In genomic region chr1:213982814-213983588, GRCh38 we compare ENCODE assay signal across 1 cellular context.
TF ChIP-seq lines count a peak whose summit lies in the region.

No MANE protein-coding gene starts in this region.

TF ChIP-seq in H1, 55 proteins besides CTCF, POLR2A, EP300 and RAD21:
- no peak for TF ChIP-seq ATF2 (IDR thresholded peaks at IDR 0.05; ENCODE audit: low read length)
- no peak for TF ChIP-seq RXRA (IDR thresholded peaks at IDR 0.05; ENCODE audit: insufficient read depth, low read depth, low read length)
- peak; percentile 63 for TF ChIP-seq ASH2L (IDR thresholded peaks at IDR 0.05; ENCODE audit: low read length)
- no peak for TF ChIP-seq TCF12 (IDR thresholded peaks at IDR 0.05; ENCODE audit: low read depth, low read length)
- TF ChIP-seq SIX5 (IDR thresholded peaks at IDR 0.05; ENCODE audit: low read depth, low read length), result no peak
- TF ChIP-seq BCL11A (IDR thresholded peaks at IDR 0.05; ENCODE audit: low read depth in 2 of 2, low read length in 2 of 2), result no peak
- TF ChIP-seq BACH1 (IDR thresholded peaks at IDR 0.05; ENCODE audit: low read length), result no peak
- TF ChIP-seq POLR2AphosphoS5 (IDR thresholded peaks at IDR 0.05; ENCODE audit: low read depth, low read length), result no peak
- no peak for TF ChIP-seq HDAC6 (IDR thresholded peaks at IDR 0.05; ENCODE audit: low read depth, low read length)
- no peak for TF ChIP-seq SP1 (IDR thresholded peaks at IDR 0.05; ENCODE audit: low read depth, low read length)
- no peak for TF ChIP-seq YY1 (IDR thresholded peaks at IDR 0.05; ENCODE audit: low read depth, low read length)
- TF ChIP-seq CTBP2 (IDR thresholded peaks at IDR 0.05; ENCODE audit: borderline replicate concordance, insufficient read depth, insufficient read length, low read length), result peak; percentile 63
- TF ChIP-seq FOSL1 (IDR thresholded peaks at IDR 0.05; ENCODE audit: insufficient read depth, low read depth, low read length), result no peak
- no peak for TF ChIP-seq USF2 (IDR thresholded peaks at IDR 0.05; ENCODE audit: low read length)
- no peak for TF ChIP-seq GTF2F1 (IDR thresholded peaks at IDR 0.05; ENCODE audit: borderline replicate concordance, low read depth, low read length)
- no peak for TF ChIP-seq CREB1 (IDR thresholded peaks at IDR 0.05)
- TF ChIP-seq SP4 (IDR thresholded peaks at IDR 0.05; ENCODE audit: low read length), result no peak
- TF ChIP-seq JUND (IDR thresholded peaks at IDR 0.05; ENCODE audit: low read length), result no peak
- no peak for TF ChIP-seq TAF1 (IDR thresholded peaks at IDR 0.05; ENCODE audit: low read depth, low read length)
- TF ChIP-seq KDM4A (IDR thresholded peaks at IDR 0.05; ENCODE audit: low read depth, low read length, severe bottlenecking), result peak; percentile 94
- TF ChIP-seq BRCA1 (IDR thresholded peaks at IDR 0.05; ENCODE audit: low read depth, low read length), result no peak
- no peak for TF ChIP-seq TEAD4 (IDR thresholded peaks at IDR 0.05; ENCODE audit: low read depth, low read length)
- TF ChIP-seq PHF8 (conservative IDR thresholded peaks at IDR 0.05; ENCODE audit: low read depth, low read length), result 0 out of 2 replicates have a peak, but pooled peaks have one; percentile 16
- no peak for TF ChIP-seq CBX5 (IDR thresholded peaks at IDR 0.05; ENCODE audit: low read depth, low read length)
- no peak for TF ChIP-seq CHD1 (IDR thresholded peaks at IDR 0.05; ENCODE audit: low read depth, low read length)
- TF ChIP-seq, protein P1, sequence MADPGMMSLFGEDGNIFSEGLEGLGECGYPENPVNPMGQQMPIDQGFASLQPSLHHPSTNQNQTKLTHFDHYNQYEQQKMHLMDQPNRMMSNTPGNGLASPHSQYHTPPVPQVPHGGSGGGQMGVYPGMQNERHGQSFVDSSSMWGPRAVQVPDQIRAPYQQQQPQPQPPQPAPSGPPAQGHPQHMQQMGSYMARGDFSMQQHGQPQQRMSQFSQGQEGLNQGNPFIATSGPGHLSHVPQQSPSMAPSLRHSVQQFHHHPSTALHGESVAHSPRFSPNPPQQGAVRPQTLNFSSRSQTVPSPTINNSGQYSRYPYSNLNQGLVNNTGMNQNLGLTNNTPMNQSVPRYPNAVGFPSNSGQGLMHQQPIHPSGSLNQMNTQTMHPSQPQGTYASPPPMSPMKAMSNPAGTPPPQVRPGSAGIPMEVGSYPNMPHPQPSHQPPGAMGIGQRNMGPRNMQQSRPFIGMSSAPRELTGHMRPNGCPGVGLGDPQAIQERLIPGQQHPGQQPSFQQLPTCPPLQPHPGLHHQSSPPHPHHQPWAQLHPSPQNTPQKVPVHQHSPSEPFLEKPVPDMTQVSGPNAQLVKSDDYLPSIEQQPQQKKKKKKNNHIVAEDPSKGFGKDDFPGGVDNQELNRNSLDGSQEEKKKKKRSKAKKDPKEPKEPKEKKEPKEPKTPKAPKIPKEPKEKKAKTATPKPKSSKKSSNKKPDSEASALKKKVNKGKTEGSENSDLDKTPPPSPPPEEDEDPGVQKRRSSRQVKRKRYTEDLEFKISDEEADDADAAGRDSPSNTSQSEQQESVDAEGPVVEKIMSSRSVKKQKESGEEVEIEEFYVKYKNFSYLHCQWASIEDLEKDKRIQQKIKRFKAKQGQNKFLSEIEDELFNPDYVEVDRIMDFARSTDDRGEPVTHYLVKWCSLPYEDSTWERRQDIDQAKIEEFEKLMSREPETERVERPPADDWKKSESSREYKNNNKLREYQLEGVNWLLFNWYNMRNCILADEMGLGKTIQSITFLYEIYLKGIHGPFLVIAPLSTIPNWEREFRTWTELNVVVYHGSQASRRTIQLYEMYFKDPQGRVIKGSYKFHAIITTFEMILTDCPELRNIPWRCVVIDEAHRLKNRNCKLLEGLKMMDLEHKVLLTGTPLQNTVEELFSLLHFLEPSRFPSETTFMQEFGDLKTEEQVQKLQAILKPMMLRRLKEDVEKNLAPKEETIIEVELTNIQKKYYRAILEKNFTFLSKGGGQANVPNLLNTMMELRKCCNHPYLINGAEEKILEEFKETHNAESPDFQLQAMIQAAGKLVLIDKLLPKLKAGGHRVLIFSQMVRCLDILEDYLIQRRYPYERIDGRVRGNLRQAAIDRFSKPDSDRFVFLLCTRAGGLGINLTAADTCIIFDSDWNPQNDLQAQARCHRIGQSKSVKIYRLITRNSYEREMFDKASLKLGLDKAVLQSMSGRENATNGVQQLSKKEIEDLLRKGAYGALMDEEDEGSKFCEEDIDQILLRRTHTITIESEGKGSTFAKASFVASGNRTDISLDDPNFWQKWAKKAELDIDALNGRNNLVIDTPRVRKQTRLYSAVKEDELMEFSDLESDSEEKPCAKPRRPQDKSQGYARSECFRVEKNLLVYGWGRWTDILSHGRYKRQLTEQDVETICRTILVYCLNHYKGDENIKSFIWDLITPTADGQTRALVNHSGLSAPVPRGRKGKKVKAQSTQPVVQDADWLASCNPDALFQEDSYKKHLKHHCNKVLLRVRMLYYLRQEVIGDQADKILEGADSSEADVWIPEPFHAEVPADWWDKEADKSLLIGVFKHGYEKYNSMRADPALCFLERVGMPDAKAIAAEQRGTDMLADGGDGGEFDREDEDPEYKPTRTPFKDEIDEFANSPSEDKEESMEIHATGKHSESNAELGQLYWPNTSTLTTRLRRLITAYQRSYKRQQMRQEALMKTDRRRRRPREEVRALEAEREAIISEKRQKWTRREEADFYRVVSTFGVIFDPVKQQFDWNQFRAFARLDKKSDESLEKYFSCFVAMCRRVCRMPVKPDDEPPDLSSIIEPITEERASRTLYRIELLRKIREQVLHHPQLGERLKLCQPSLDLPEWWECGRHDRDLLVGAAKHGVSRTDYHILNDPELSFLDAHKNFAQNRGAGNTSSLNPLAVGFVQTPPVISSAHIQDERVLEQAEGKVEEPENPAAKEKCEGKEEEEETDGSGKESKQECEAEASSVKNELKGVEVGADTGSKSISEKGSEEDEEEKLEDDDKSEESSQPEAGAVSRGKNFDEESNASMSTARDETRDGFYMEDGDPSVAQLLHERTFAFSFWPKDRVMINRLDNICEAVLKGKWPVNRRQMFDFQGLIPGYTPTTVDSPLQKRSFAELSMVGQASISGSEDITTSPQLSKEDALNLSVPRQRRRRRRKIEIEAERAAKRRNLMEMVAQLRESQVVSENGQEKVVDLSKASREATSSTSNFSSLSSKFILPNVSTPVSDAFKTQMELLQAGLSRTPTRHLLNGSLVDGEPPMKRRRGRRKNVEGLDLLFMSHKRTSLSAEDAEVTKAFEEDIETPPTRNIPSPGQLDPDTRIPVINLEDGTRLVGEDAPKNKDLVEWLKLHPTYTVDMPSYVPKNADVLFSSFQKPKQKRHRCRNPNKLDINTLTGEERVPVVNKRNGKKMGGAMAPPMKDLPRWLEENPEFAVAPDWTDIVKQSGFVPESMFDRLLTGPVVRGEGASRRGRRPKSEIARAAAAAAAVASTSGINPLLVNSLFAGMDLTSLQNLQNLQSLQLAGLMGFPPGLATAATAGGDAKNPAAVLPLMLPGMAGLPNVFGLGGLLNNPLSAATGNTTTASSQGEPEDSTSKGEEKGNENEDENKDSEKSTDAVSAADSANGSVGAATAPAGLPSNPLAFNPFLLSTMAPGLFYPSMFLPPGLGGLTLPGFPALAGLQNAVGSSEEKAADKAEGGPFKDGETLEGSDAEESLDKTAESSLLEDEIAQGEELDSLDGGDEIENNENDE (IDR thresholded peaks at IDR 0.05; ENCODE audit: insufficient replicate concordance, low read length), result no peak
- TF ChIP-seq, protein P2, sequence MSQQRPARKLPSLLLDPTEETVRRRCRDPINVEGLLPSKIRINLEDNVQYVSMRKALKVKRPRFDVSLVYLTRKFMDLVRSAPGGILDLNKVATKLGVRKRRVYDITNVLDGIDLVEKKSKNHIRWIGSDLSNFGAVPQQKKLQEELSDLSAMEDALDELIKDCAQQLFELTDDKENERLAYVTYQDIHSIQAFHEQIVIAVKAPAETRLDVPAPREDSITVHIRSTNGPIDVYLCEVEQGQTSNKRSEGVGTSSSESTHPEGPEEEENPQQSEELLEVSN (IDR thresholded peaks at IDR 0.05), result peak; percentile 83
- peak; percentile 20; the same call in 1 of the 2 replicates for TF ChIP-seq TBP (IDR thresholded peaks at IDR 0.05; ENCODE audit: low read depth, low read length)
- TF ChIP-seq ZNF274 (IDR thresholded peaks at IDR 0.05; ENCODE audit: borderline replicate concordance, extremely low read depth, low read length), result no peak
- no peak for TF ChIP-seq KDM5A (IDR thresholded peaks at IDR 0.05; ENCODE audit: low read length)
- no peak; the same call in 1 of the 2 replicates for TF ChIP-seq RBBP5 (IDR thresholded peaks at IDR 0.05; ENCODE audit: borderline replicate concordance, low read depth, low read length)
- no peak for TF ChIP-seq CBX8 (IDR thresholded peaks at IDR 0.05; ENCODE audit: borderline replicate concordance, low read depth, low read length)
- TF ChIP-seq SRF (IDR thresholded peaks at IDR 0.05; ENCODE audit: low read depth, low read length), result no peak
- no peak for TF ChIP-seq NRF1 (IDR thresholded peaks at IDR 0.05; ENCODE audit: low read depth, low read length)
- TF ChIP-seq SAP30 (IDR thresholded peaks at IDR 0.05; ENCODE audit: insufficient read depth, insufficient replicate concordance, low read length), result no peak
- 0 out of 4 replicates have a peak, but pooled peaks of 1 of the 2 experiments have one; percentile 67 for TF ChIP-seq SIN3A (conservative IDR thresholded peaks at IDR 0.05 in 1 of 2, IDR thresholded peaks at IDR 0.05 in 1 of 2; ENCODE audit: low read depth in 1 of 2, low read length in 2 of 2)
- no peak for TF ChIP-seq CHD2 (IDR thresholded peaks at IDR 0.05; ENCODE audit: low read length)
- no peak for TF ChIP-seq NANOG (IDR thresholded peaks at IDR 0.05; ENCODE audit: insufficient read depth, low read depth, low read length, poor library complexity, severe bottlenecking)
- TF ChIP-seq SIRT6 (IDR thresholded peaks at IDR 0.05; ENCODE audit: low read length), result no peak
- TF ChIP-seq JUN (IDR thresholded peaks at IDR 0.05; ENCODE audit: low read depth, low read length), result no peak
- TF ChIP-seq, protein P3, sequence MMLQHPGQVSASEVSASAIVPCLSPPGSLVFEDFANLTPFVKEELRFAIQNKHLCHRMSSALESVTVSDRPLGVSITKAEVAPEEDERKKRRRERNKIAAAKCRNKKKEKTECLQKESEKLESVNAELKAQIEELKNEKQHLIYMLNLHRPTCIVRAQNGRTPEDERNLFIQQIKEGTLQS (IDR thresholded peaks at IDR 0.05; ENCODE audit: insufficient read depth, low read depth, low read length), result no peak
- TF ChIP-seq CEBPB (IDR thresholded peaks at IDR 0.05; ENCODE audit: low read depth, low read length), result no peak
- TF ChIP-seq HDAC2 (IDR thresholded peaks at IDR 0.05; ENCODE audit: borderline replicate concordance in 1 of 2, low read depth in 2 of 2, low read length in 2 of 2), result peak in 1 of 2 experiments; percentile 71; a peak in 1 of 4 replicates
- no peak for TF ChIP-seq EGR1 (IDR thresholded peaks at IDR 0.05; ENCODE audit: borderline replicate concordance, low read depth, low read length)
- TF ChIP-seq POU5F1 (IDR thresholded peaks at IDR 0.05; ENCODE audit: low read depth, low read length), result no peak
- no peak for TF ChIP-seq MAFK (IDR thresholded peaks at IDR 0.05; ENCODE audit: low read depth, low read length)
- TF ChIP-seq GABPA (IDR thresholded peaks at IDR 0.05; ENCODE audit: borderline replicate concordance, insufficient read depth, low read length), result no peak
- TF ChIP-seq, protein P4, sequence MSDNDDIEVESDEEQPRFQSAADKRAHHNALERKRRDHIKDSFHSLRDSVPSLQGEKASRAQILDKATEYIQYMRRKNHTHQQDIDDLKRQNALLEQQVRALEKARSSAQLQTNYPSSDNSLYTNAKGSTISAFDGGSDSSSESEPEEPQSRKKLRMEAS (IDR thresholded peaks at IDR 0.05), result peak; percentile 89
- no peak for TF ChIP-seq TAF7 (optimal IDR thresholded peaks at IDR 0.05; ENCODE audit: borderline replicate concordance, low read depth, low read length)
- TF ChIP-seq RNF2 (IDR thresholded peaks at IDR 0.05; ENCODE audit: borderline replicate concordance, low read depth, low read length, missing control alignments, poor library complexity, severe bottlenecking), result peak; percentile 23
- TF ChIP-seq KDM1A (IDR thresholded peaks at IDR 0.05; ENCODE audit: borderline replicate concordance, low read length), result 0 out of 2 replicates have a peak, but pooled peaks have one; percentile 4
- peak; percentile 90 for TF ChIP-seq EZH2 (IDR thresholded peaks at IDR 0.05; ENCODE audit: low read depth, low read length, severe bottlenecking)
- TF ChIP-seq SUZ12 (IDR thresholded peaks at IDR 0.05; ENCODE audit: low read length), result peak; percentile 92; the same call in 1 of the 2 replicates
- no peak for TF ChIP-seq SP2 (IDR thresholded peaks at IDR 0.05; ENCODE audit: low read length)
- no peak for TF ChIP-seq RFX5 (IDR thresholded peaks at IDR 0.05; ENCODE audit: borderline replicate concordance, low read depth, low read length)
